Comparison of ENCODE assay signal across 18 cellular contexts in the genomic region with DNA sequence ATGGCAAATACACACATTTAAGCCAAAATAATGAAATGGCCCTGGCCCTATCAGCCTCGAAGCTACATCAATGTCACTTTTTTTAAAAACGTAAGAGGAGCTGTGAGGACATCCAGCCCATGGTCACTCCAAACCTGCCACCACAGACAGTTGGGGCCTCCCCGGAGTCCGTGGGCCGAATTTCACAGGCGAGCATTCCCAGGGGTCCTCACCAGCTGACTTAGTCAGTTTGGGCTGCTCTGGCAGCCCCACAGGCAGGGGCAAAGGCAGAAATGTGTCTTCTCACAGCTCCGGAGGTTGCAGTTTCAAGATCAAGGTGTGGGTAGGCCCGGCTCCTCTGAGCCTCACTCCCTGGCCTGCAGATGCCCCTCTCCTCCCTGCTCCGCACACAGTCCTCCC.
"Had no signal": no experiment of that assay in that cellular context is flagged by ENCODE, and none has a peak within 500 bp of the region (broad histone marks: within the 10 kb centered on the region; RNA-seq: fewer than 3 reads in every experiment).

No MANE protein-coding gene starts in this region.

- H3K9me3 ChIP-seq: mucosa of descending colon, psoas muscle, sigmoid colon, thoracic aorta, tibial nerve, upper lobe of left lung had no signal

- ATAC-seq: mucosa of descending colon; natural killer cell treated with Interleukin-12 subunit alpha and Interleukin-12 subunit beta and Interleukin-15 and Interleukin-18, amount 100 ng/mL, for 72 hours; psoas muscle; right cardiac atrium; stimulated activated naive B cell treated with anti-CD40 and anti-IgM and Interleukin-4, amounts not matched to agents 10 μg/mL and 1 μg/mL and 100 μg/mL, for 72 hours had no signal

- H3K27me3 ChIP-seq: dorsolateral prefrontal cortex, sigmoid colon, tibial nerve, upper lobe of left lung had no signal

- H3K4me3 ChIP-seq: dorsolateral prefrontal cortex, lung, mucosa of descending colon, psoas muscle, sigmoid colon, thoracic aorta, tibial nerve, upper lobe of left lung had no signal

- DNase-seq: cortex of kidney; dorsolateral prefrontal cortex; effector CD4-positive, alpha-beta T cell; hypothalamus; immature natural killer cell; islet precursor cell; mucosa of descending colon; naive B cell; psoas muscle; sigmoid colon; stimulated activated CD4-positive, alpha-beta T cell treated with anti-CD3 and anti-CD28 coated beads, Interleukin-4, amount 100 ng/mL, for 4 hours; stimulated activated naive B cell treated with anti-CD40 and anti-IgM and Interleukin-4, amounts not matched to agents 10 μg/mL and 1 μg/mL and 100 μg/mL, for 72 hours; upper lobe of left lung had no signal

- H3K36me3 ChIP-seq: sigmoid colon, thoracic aorta, tibial nerve, upper lobe of left lung had no signal

- H3K27ac ChIP-seq: dorsolateral prefrontal cortex, psoas muscle, sigmoid colon, thoracic aorta, tibial nerve, upper lobe of left lung had no signal
